In the genomic region with DNA sequence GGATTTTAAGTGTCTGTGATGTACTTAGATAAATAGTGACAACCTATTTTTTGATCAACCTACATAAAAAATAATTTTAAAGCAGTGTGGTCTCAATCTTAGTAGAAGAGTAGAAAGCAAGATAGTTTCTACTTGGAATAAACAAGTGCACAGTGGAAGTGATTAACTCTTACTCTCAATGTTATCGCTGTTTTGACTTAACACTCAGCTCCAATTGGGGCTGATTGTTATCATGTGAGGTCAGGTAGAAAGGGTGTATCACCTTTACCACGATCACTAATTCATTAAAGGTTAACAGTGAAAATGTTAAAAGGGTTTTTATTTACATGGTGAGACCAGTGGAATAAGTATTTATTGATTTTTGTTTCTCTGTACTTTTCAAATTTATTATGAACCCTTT, we compare ENCODE assay signal across 19 cellular contexts. TPM values are rescaled to one million over a fixed set of nuclear protein-coding genes. Genes with fewer than 3 reads are reported as not detected.
DNase-seq lines count a peak whose midpoint lies in the region; ATAC-seq, FAIRE-seq and TF ChIP-seq lines count a peak whose summit lies in the region.
"Had no signal": no experiment of that assay in that cellular context is flagged by ENCODE, and none has a peak within 500 bp of the region (broad histone marks: within the 10 kb centered on the region; RNA-seq: fewer than 3 reads in every experiment).

No MANE protein-coding gene starts in this region.

- no peak for TF ChIP-seq CTCF in A549 (IDR thresholded peaks at IDR 0.05)
- no peak for TF ChIP-seq CTCF in nephron (IDR thresholded peaks at IDR 0.05; ENCODE audit: unreplicated experiment in 3 of 3)

- H3K4me1 ChIP-seq in A549 = peaks cover 20% of the 10 kb centered on the region

- H3K27ac Mint-ChIP-seq in activated T-helper 17 cell treated with anti-CD3 and anti-CD28 coated beads, Interleukin-2, amount 50 U/mL, for 72 hours = peak overlapping the region; percentile 61
- peak overlapping the region in 2 of 3 experiments; percentile 62 to 66 for H3K27ac Mint-ChIP-seq in nephron

- H3K27me3 Mint-ChIP-seq in activated T-helper 17 cell treated with anti-CD3 and anti-CD28 coated beads, Interleukin-2, amount 50 U/mL, for 72 hours = no peaks in the 10 kb centered on the region
- no peaks in the 10 kb centered on the region for H3K27me3 Mint-ChIP-seq in nephron (ENCODE audit: low read depth)

- DNase-seq in A549 (ENCODE audit: low read depth in 1 of 2, low spot score in 1 of 2) (no peak), GM12891 (ENCODE audit: insufficient read length, low spot score) (no peak), HPDE6-E6E7 (ENCODE audit: extremely low spot score) (no peak), T-helper 9 cell (no peak)
- DNase-seq in stimulated activated CD4-positive, alpha-beta T cell treated with anti-CD3 and anti-CD28 coated beads, Interleukin-4, amount 100 ng/mL, for 24 hours = no peak
- DNase-seq: DND-41, KG1, MV-4-11, NCI-H1417, NCI-H1930, PC-3, RPMI8226, SHP77 treated with DMSO at 0.1 percent for 48 hours had no signal

- WGBS in A549 (ENCODE audit: missing lambda C conversion rate) = 83% methylated on average over 2 of the region's 2 CpGs

- H3K4me2 ChIP-seq in A549 = no peak overlapping the region
- H3K4me2 ChIP-seq: BLaER1 treated with 17β-estradiol and CSF1 and Interleukin-3, amounts not matched to agents 10 nM and 100 nM had no signal

- H3K4me1 Mint-ChIP-seq in activated T-helper 17 cell treated with anti-CD3 and anti-CD28 coated beads, Interleukin-2, amount 50 U/mL, for 72 hours = peaks cover 14% of the 10 kb centered on the region
- peaks cover 16% of the 10 kb centered on the region for H3K4me1 Mint-ChIP-seq in nephron

- CTCF ChIA-PET in A549 (lab: Yijun Ruan, JAX) = interaction anchor here (1.0 kb wide), 1 partner anchor 77 kb away, joined by 3 read pairs; no protein-coding TSS in a partner anchor

- FAIRE-seq in A549 (lab: Jason Lieb, UNC) (peak; percentile 54), GM12891 (lab: Jason Lieb, UNC) (peak; percentile 62)
- FAIRE-seq: HepG2 had no signal

- H3K4me3 ChIP-seq in A549 = no peak overlapping the region
- H3K4me3 ChIP-seq: BLaER1 treated with 17β-estradiol and CSF1 and Interleukin-3, amounts not matched to agents 10 nM and 100 nM had no signal

- H3K9me3 Mint-ChIP-seq in activated T-helper 17 cell treated with anti-CD3 and anti-CD28 coated beads, Interleukin-2, amount 50 U/mL, for 72 hours = no peaks in the 10 kb centered on the region
- no peaks in the 10 kb centered on the region for H3K9me3 Mint-ChIP-seq in nephron

- no peaks in the 10 kb centered on the region for H3K9me3 ChIP-seq in A549

- TF ChIP-seq POLR2A in A549 (IDR thresholded peaks at IDR 0.05; ENCODE audit: low read length) (no peak), GM12891 (IDR thresholded peaks at IDR 0.05; ENCODE audit: low read depth, low read length) (no peak)

- POLR2A ChIA-PET in A549 (lab: Yijun Ruan, JAX) = interaction anchor here (0.6 kb wide), 1 partner anchor 1930 kb away, joined by 3 read pairs; the partner anchor contains the start of gene CLPX

- ATAC-seq in A549 (no peak), GM18517 (IDR thresholded peaks at IDR 0.05; ENCODE audit: unreplicated experiment) (no peak)
- peak; percentile 45 for ATAC-seq in activated T-helper 17 cell treated with anti-CD3 and anti-CD28 coated beads, Interleukin-2, amount 50 U/mL, for 72 hours (replicated peaks)
- ATAC-seq: HCT116, HepG2, PC-3 had no signal

- H3K36me3 Mint-ChIP-seq in activated T-helper 17 cell treated with anti-CD3 and anti-CD28 coated beads, Interleukin-2, amount 50 U/mL, for 72 hours (ENCODE audit: low read depth) = peaks cover 100% of the 10 kb centered on the region
- H3K36me3 Mint-ChIP-seq in nephron (ENCODE audit: low read depth) = peaks cover 48% of the 10 kb centered on the region

- no peak overlapping the region for H3K4me3 Mint-ChIP-seq in activated T-helper 17 cell treated with anti-CD3 and anti-CD28 coated beads, Interleukin-2, amount 50 U/mL, for 72 hours
- H3K4me3 Mint-ChIP-seq in nephron = no peak overlapping the region

- no peak for TF ChIP-seq RAD21 in A549 (conservative IDR thresholded peaks at IDR 0.05 in 1 of 2, IDR thresholded peaks at IDR 0.05 in 1 of 2)

- no peak overlapping the region for H3K27ac ChIP-seq in A549
- H3K27ac ChIP-seq: BLaER1 treated with 17β-estradiol and CSF1 and Interleukin-3, amounts not matched to agents 10 nM and 100 nM had no signal

- TF ChIP-seq EP300 in A549 (IDR thresholded peaks at IDR 0.05) = no peak

TF ChIP-seq in A549, 52 proteins besides CTCF, POLR2A, EP300 and RAD21:
- TF ChIP-seq NFE2L2 (conservative IDR thresholded peaks at IDR 0.05; ENCODE audit: low read length) (no peak), CBX2 (IDR thresholded peaks at IDR 0.05; ENCODE audit: borderline replicate concordance, low read depth) (no peak), HDAC2 (IDR thresholded peaks at IDR 0.05) (no peak), MYC (IDR thresholded peaks at IDR 0.05; ENCODE audit: borderline replicate concordance, low read length) (no peak), KDM1A (IDR thresholded peaks at IDR 0.05; ENCODE audit: low read depth) (no peak)

TF ChIP-seq in GM12891, 5 proteins besides CTCF, POLR2A, EP300 and RAD21:
- TF ChIP-seq POLR2AphosphoS5 (IDR thresholded peaks at IDR 0.05; ENCODE audit: low read depth, low read length) (no peak), SPI1 (IDR thresholded peaks at IDR 0.05; ENCODE audit: low read depth, low read length) (no peak), PAX5 (IDR thresholded peaks at IDR 0.05; ENCODE audit: insufficient read depth, low read length, severe bottlenecking) (no peak), TAF1 (IDR thresholded peaks at IDR 0.05; ENCODE audit: low read depth, low read length) (no peak), POU2F2 (IDR thresholded peaks at IDR 0.05; ENCODE audit: low read depth, low read length) (no peak)

RNA-seq across cellular contexts. Expression of gene APH1B, which starts 22.4 kb away (rescaled TPM):
- polyA plus RNA-seq in A549 (2011; rRNA removed) = 25.3 and 28.5 TPM in 2 replicates
- 6.0 and 9.1 TPM in 2 replicates for polyA plus RNA-seq in A549 (2012; cell fraction: cytosol; rRNA removed)
- 6.6 and 10.3 TPM in 2 replicates for polyA plus RNA-seq in A549 (2012; cell fraction: nucleus; rRNA removed)
- polyA plus RNA-seq in A549 (2017; fragmentation: RNase III; extraction: RNeasy Plus Mini Kit Qiagen cat#74134 plus additional on column Dnase treatment) = 14.0 to 19.8 TPM (median 16.4 TPM) in 3 replicates
- polyA minus RNA-seq in A549 (2011; rRNA and poly(A)+ RNA removed) = 28.0 and 37.2 TPM in 2 replicates
- polyA plus RNA-seq in GM12891 (2012; ENCODE audit: low read depth, missing spikeins) = 5.9 TPM
- 1 to 10 TPM; 7.8 to 8.7 TPM for total RNA-seq in activated T-helper 17 cell treated with anti-CD3 and anti-CD28 coated beads, Interleukin-2, amount 50 U/mL, for 72 hours
